Comparison of ENCODE assay signal across 17 cellular contexts in the genomic region with DNA sequence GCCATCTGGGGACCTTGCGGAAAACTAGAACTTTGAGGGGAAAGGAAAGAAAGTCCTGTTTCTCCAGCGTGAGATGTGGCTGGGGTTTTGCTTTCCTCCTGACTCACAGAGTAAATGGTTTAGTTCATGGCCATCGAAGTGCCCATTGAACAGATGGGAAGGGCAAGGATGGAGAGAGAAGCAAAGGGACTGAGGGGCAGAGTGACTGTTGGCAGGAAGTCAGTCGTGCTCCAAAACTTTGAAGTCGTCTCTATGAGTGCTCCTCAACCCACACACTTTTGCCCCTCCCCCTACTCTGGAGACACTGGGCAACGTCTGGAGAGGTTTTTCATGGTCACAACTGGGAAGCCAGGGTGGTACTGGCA.
DNase-seq lines count a peak whose midpoint lies in the region; ATAC-seq and TF ChIP-seq lines count a peak whose summit lies in the region.
"Had no signal": no experiment of that assay in that cellular context is flagged by ENCODE, and none has a peak within 500 bp of the region (broad histone marks: within the 10 kb centered on the region; RNA-seq: fewer than 3 reads in every experiment).

No MANE protein-coding gene starts in this region.

- peaks cover 50% of the 10 kb centered on the region for H3K4me1 Mint-ChIP-seq in mesothelial cell of epicardium
- peaks cover 9% of the 10 kb centered on the region for H3K4me1 Mint-ChIP-seq in activated naive CD8-positive, alpha-beta T cell treated with anti-CD3 and anti-CD28 coated beads, Interleukin-2, amount 50 U/mL, for 24 hours

- dilution Hi-C loops in mammary epithelial cell (cut with HindIII; ENCODE audit: low sequenced_read_pairs) = no loop called here

- H3K9ac ChIP-seq in HUES48 (ENCODE audit: low read depth, low read length) (no peak overlapping the region), mammary epithelial cell (ENCODE audit: insufficient read depth, low read length) (no peak overlapping the region)
- H3K9ac ChIP-seq: KMS-11 had no signal

- WGBS in mammary epithelial cell (ENCODE audit: low coverage, missing lambda C conversion rate) = 78% methylated on average over 4 of the region's 6 CpGs
- 36 to 56% (median 48%) methylated on average over 6 of the region's 6 CpGs for WGBS in stomach, 5 donors
- 67 to 69% methylated on average over 6 of the region's 6 CpGs for WGBS in lower leg skin, 2 donors

- peaks cover 4% of the 10 kb centered on the region for H3K9me3 Mint-ChIP-seq in mesothelial cell of epicardium
- no peaks in the 10 kb centered on the region for H3K9me3 Mint-ChIP-seq in activated naive CD8-positive, alpha-beta T cell treated with anti-CD3 and anti-CD28 coated beads, Interleukin-2, amount 50 U/mL, for 24 hours
- H3K9me3 Mint-ChIP-seq: activated CD4-positive, alpha-beta T cell treated with anti-CD3 and anti-CD28 coated beads, Interleukin-2, amount 10 ng/mL, durations not matched to agents 24 days and 14 days; central memory CD8-positive, alpha-beta T cell; stimulated activated memory B cell treated with anti-CD40 and anti-IgM and Interleukin-4, amounts not matched to agents 10 μg/mL and 1 μg/mL and 100 μg/mL, for 72 hours; T-helper 2 cell treated with Interferon-gamma antibody and Interleukin-4, amounts not matched to agents 5 μg/mL and 100 μg/mL, for 36 hours had no signal

- peaks cover 3% of the 10 kb centered on the region for H3K27me3 Mint-ChIP-seq in mesothelial cell of epicardium (ENCODE audit: low read depth)
- H3K27me3 Mint-ChIP-seq in activated naive CD8-positive, alpha-beta T cell treated with anti-CD3 and anti-CD28 coated beads, Interleukin-2, amount 50 U/mL, for 24 hours = peaks cover 24% of the 10 kb centered on the region

- BruUV-seq in mammary epithelial cell (replicated peaks; lab: Mats Ljungman, UMichigan) = no TSS peak

- H3K36me3 Mint-ChIP-seq in mesothelial cell of epicardium = no peaks in the 10 kb centered on the region
- H3K36me3 Mint-ChIP-seq in activated naive CD8-positive, alpha-beta T cell treated with anti-CD3 and anti-CD28 coated beads, Interleukin-2, amount 50 U/mL, for 24 hours (ENCODE audit: low read depth) = no peaks in the 10 kb centered on the region
- H3K36me3 Mint-ChIP-seq: activated naive CD8-positive, alpha-beta T cell; stimulated activated memory B cell treated with anti-CD40 and anti-IgM and Interleukin-4, amounts not matched to agents 10 μg/mL and 1 μg/mL and 100 μg/mL, for 72 hours had no signal

- no peak for DNase-seq in mammary epithelial cell
- DNase-seq in mesothelial cell of epicardium (ENCODE audit: low spot score in 2 of 2, unreplicated experiment in 2 of 2) = no peak
- no peak for DNase-seq in stomach
- DNase-seq in activated naive CD8-positive, alpha-beta T cell treated with anti-CD3 and anti-CD28 coated beads, Interleukin-2, amount 50 U/mL, for 24 hours = no peak
- no peak for DNase-seq in activated T-cell treated with anti-CD3 and anti-CD28 coated beads, Interleukin-2, amount 50 U/mL, for 48 hours
- DNase-seq in lower leg skin (ENCODE audit: low spot score in 2 of 2) = no peak
- no peak for DNase-seq in germinal center (ENCODE audit: low spot score)
- DNase-seq: activated CD4-positive, alpha-beta T cell treated with anti-CD3 and anti-CD28 coated beads, Interleukin-2, amount 10 ng/mL, durations not matched to agents 24 days and 14 days; activated T-cell treated with anti-CD3 and anti-CD28 coated beads for 4 hours; NCI-H1105; NK-92 treated with Interleukin-12 subunit alpha and Interleukin-12 subunit beta, amount 100 ng/mL, for 24 hours had no signal

- TF ChIP-seq CTCF in mammary epithelial cell (conservative IDR thresholded peaks at IDR 0.05 in 1 of 2, IDR thresholded peaks at IDR 0.05 in 1 of 2; ENCODE audit: extremely low read depth in 1 of 2, insufficient read depth in 1 of 2, low read depth in 1 of 2, low read length in 2 of 2) = no peak
- no peak for TF ChIP-seq CTCF in mesothelial cell of epicardium (IDR thresholded peaks at IDR 0.05; ENCODE audit: unreplicated experiment)
- TF ChIP-seq CTCF in stomach (IDR thresholded peaks at IDR 0.05) = no peak
- TF ChIP-seq CTCF in lower leg skin (IDR thresholded peaks at IDR 0.05) = no peak

- no peak overlapping the region for H3K4me2 ChIP-seq in mammary epithelial cell (ENCODE audit: insufficient read depth, low read depth, low read length)
- H3K4me2 ChIP-seq: KMS-11 had no signal

- in situ Hi-C loops in mammary epithelial cell (cut with MboI; ENCODE audit: low sequenced_read_pairs in 2 of 2) = no loop called here

- H3K4me3 ChIP-seq in HUES48 (ENCODE audit: low read depth, low read length) (no peak overlapping the region), mammary epithelial cell (replicated peaks in 1 of 3; ENCODE audit: insufficient read depth in 1 of 3, low read depth in 2 of 3, low read length in 3 of 3) (no peak overlapping the region), stomach (no peak overlapping the region), lower leg skin (ENCODE audit: low read depth, poor library complexity, severe bottlenecking) (no peak overlapping the region)

- no peak for TF ChIP-seq EP300 in stomach (IDR thresholded peaks at IDR 0.05)

- peak overlapping the region; percentile 65 for H2AFZ ChIP-seq in mammary epithelial cell (ENCODE audit: low read depth, low read length)

- no peaks in the 10 kb centered on the region for H4K20me1 ChIP-seq in mammary epithelial cell (ENCODE audit: insufficient read depth, low read length)

- H3K4me3 Mint-ChIP-seq in mesothelial cell of epicardium = no peak overlapping the region
- no peak overlapping the region for H3K4me3 Mint-ChIP-seq in activated naive CD8-positive, alpha-beta T cell treated with anti-CD3 and anti-CD28 coated beads, Interleukin-2, amount 50 U/mL, for 24 hours
- H3K4me3 Mint-ChIP-seq: activated CD4-positive, alpha-beta T cell treated with anti-CD3 and anti-CD28 coated beads, Interleukin-2, amount 10 ng/mL, durations not matched to agents 24 days and 14 days; activated naive CD8-positive, alpha-beta T cell; central memory CD8-positive, alpha-beta T cell; stimulated activated memory B cell treated with anti-CD40 and anti-IgM and Interleukin-4, amounts not matched to agents 10 μg/mL and 1 μg/mL and 100 μg/mL, for 72 hours; T-helper 2 cell treated with Interferon-gamma antibody and Interleukin-4, amounts not matched to agents 5 μg/mL and 100 μg/mL, for 36 hours had no signal

- H3K27ac ChIP-seq in HUES48 (ENCODE audit: low read depth, low read length) (peak overlapping the region; percentile 72), mammary epithelial cell (ENCODE audit: insufficient read depth, low read depth, low read length) (peak overlapping the region; percentile 97), stomach (peak overlapping the region; percentile 24 to 81 (median 65))
- H3K27ac ChIP-seq: KMS-11 had no signal

- H3K27ac Mint-ChIP-seq in mesothelial cell of epicardium = peak overlapping the region; percentile 88
- no peak overlapping the region for H3K27ac Mint-ChIP-seq in activated naive CD8-positive, alpha-beta T cell treated with anti-CD3 and anti-CD28 coated beads, Interleukin-2, amount 50 U/mL, for 24 hours
- H3K27ac Mint-ChIP-seq: activated CD4-positive, alpha-beta T cell treated with anti-CD3 and anti-CD28 coated beads, Interleukin-2, amount 10 ng/mL, durations not matched to agents 24 days and 14 days; activated naive CD8-positive, alpha-beta T cell; stimulated activated memory B cell treated with anti-CD40 and anti-IgM and Interleukin-4, amounts not matched to agents 10 μg/mL and 1 μg/mL and 100 μg/mL, for 72 hours; T-helper 2 cell treated with Interferon-gamma antibody and Interleukin-4, amounts not matched to agents 5 μg/mL and 100 μg/mL, for 36 hours had no signal

- intact Hi-C loops in mammary epithelial cell (cut with micrococcal nuclease) (no loop called here), stomach (cut with DNase I; ENCODE audit: low total_unique reads) (no loop called here), lower leg skin (cut with DNase I; ENCODE audit: low total_unique reads) (no loop called here)

- H3K79me2 ChIP-seq in mammary epithelial cell (ENCODE audit: insufficient read depth, low read length) = no peaks in the 10 kb centered on the region

- H3K4me1 ChIP-seq in HUES48 (ENCODE audit: control insufficient read depth, insufficient read depth, low read length) (peaks cover 13% of the 10 kb centered on the region; the same call in 1 of the 2 replicates), mammary epithelial cell (ENCODE audit: insufficient read depth, low read length) (peaks cover 29% of the 10 kb centered on the region), stomach (peaks cover 5 to 37% (median 17%) of the 10 kb centered on the region in 4 donors)

- no peak for TF ChIP-seq POLR2A in stomach (IDR thresholded peaks at IDR 0.05)
- no peak for TF ChIP-seq POLR2A in lower leg skin (IDR thresholded peaks at IDR 0.05)

- 0 out of 2 replicates have a peak, but pooled peaks cover 5% of the 10 kb centered on the region for H3K27me3 ChIP-seq in HUES48 (ENCODE audit: control insufficient read depth, insufficient read depth, low read length)
- H3K27me3 ChIP-seq in mammary epithelial cell (ENCODE audit: insufficient read depth, low read length) = no peaks in the 10 kb centered on the region
- peaks cover 0 to 33% (median 0%) of the 10 kb centered on the region in 3 donors for H3K27me3 ChIP-seq in stomach

- CTCF ChIA-PET in mammary epithelial cell (lab: Charles Lee; ENCODE audit: low non-redundant PET) = no interaction called here

- H3K9me3 ChIP-seq in HUES48 (ENCODE audit: control insufficient read depth, insufficient read depth, low read length) (no peaks in the 10 kb centered on the region), mammary epithelial cell (replicated peaks; ENCODE audit: insufficient read depth, low read length) (no peaks in the 10 kb centered on the region), stomach (no peaks in the 10 kb centered on the region)

- no peak for ATAC-seq in activated naive CD8-positive, alpha-beta T cell treated with anti-CD3 and anti-CD28 coated beads, Interleukin-2, amount 50 U/mL, for 24 hours
- ATAC-seq: stimulated activated memory B cell treated with anti-CD40 and anti-IgM and Interleukin-4, amounts not matched to agents 10 μg/mL and 1 μg/mL and 100 μg/mL, for 72 hours had no signal

- H3K36me3 ChIP-seq in HUES48 (ENCODE audit: control insufficient read depth, insufficient read depth, low read length) (no peaks in the 10 kb centered on the region), mammary epithelial cell (ENCODE audit: insufficient read depth, low read length) (no peaks in the 10 kb centered on the region), stomach (no peaks in the 10 kb centered on the region)
